11 cellular contexts compared by ENCODE assay signal in genomic region chr9:80650964-80651555, GRCh38.
DNase-seq lines count a peak whose midpoint lies in the region; ATAC-seq, FAIRE-seq and TF ChIP-seq lines count a peak whose summit lies in the region.
"Had no signal": no experiment of that assay in that cellular context is flagged by ENCODE, and none has a peak within 500 bp of the region (broad histone marks: within the 10 kb centered on the region; RNA-seq: fewer than 3 reads in every experiment).

No MANE protein-coding gene starts in this region.

- TF ChIP-seq CTCF in brain microvascular endothelial cell (IDR thresholded peaks at IDR 0.05; ENCODE audit: low read depth, low read length, missing control alignments) (no peak), heart right ventricle (IDR thresholded peaks at IDR 0.05) (no peak)

- in situ Hi-C loops in brain microvascular endothelial cell (cut with HindIII; ENCODE audit: low pct_ligation_motif_present, low sequenced_read_pairs), result no loop called here

- H3K27ac ChIP-seq in brain microvascular endothelial cell (peak overlapping the region; percentile 31), heart right ventricle (peak overlapping the region in 5 of 10 donors; percentile 27 to 46 (median 31))

- WGBS in heart right ventricle, 2 donors, result 58 to 64% methylated on average over 5 of the region's 5 CpGs

- H3K4me3 ChIP-seq in brain microvascular endothelial cell (ENCODE audit: low read depth, low read length), result no peak overlapping the region
- H3K4me3 ChIP-seq in heart right ventricle, result no peak overlapping the region
- H3K4me3 ChIP-seq in skeletal muscle cell (ENCODE audit: low read depth, low read length), result no peak overlapping the region

- TF ChIP-seq POLR2A in H54 (IDR thresholded peaks at IDR 0.05; ENCODE audit: low read depth, low read length), result no peak

- peak; percentile 97 for FAIRE-seq in H54 (lab: Jason Lieb, UNC)

- H3K4me1 ChIP-seq in heart right ventricle, result peaks cover 0 to 10% (median 0%) of the 10 kb centered on the region in 9 donors

- intact Hi-C loops in heart right ventricle (cut with DNase I), result no loop called here

- H3K9me3 ChIP-seq in heart right ventricle, result peaks cover 0 to 12% (median 0%) of the 10 kb centered on the region in 11 donors

- ATAC-seq in heart right ventricle (peak; percentile 53 to 83 (median 80)), HG03159 (IDR thresholded peaks at IDR 0.05; ENCODE audit: unreplicated experiment) (no peak)

- H3K27me3 ChIP-seq in brain microvascular endothelial cell (replicated peaks) (no peaks in the 10 kb centered on the region), heart right ventricle (no peaks in the 10 kb centered on the region)

- DNase-seq in H54 (ENCODE audit: insufficient read length, low spot score) (no peak), brain microvascular endothelial cell (peak; percentile 87), heart right ventricle (peak in 1 of 2 donors; percentile 6), skeletal muscle cell (ENCODE audit: low read depth) (peak; percentile 14), DMS114 treated with DMSO at 0.1 percent for 48 hours (lab: John Stamatoyannopoulos, UW; ENCODE audit: unreplicated experiment) (no peak), NCI-H69 (lab: John Stamatoyannopoulos, UW) (no peak), NCI-H345 treated with DMSO at 0.1 percent for 48 hours (lab: John Stamatoyannopoulos, UW; ENCODE audit: unreplicated experiment) (no peak)
- DNase-seq: activated CD8-positive, alpha-beta memory T cell treated with anti-CD3 and anti-CD28 coated beads for 24 hours; activated naive CD4-positive, alpha-beta T cell treated with anti-CD3 and anti-CD28 coated beads for 36 hours; RPMI8226 had no signal

- no peaks in the 10 kb centered on the region for H3K36me3 ChIP-seq in brain microvascular endothelial cell (replicated peaks)
- no peaks in the 10 kb centered on the region for H3K36me3 ChIP-seq in heart right ventricle

Comparison
In these comparisons a context has a peak if more than half of its experiments do, and no peak if none do; other contexts are left out.
1. DNase-seq: peak in brain microvascular endothelial cell (single experiment) and skeletal muscle cell (single experiment); none in H54 (single experiment), DMS114 treated with DMSO at 0.1 percent for 48 hours (single experiment), NCI-H69 (single experiment) and NCI-H345 treated with DMSO at 0.1 percent for 48 hours (single experiment).